In genomic region chr1:223520200-223520599, GRCh38 we compare ENCODE assay signal across 6 cellular contexts.
"Had no signal": no experiment of that assay in that cellular context is flagged by ENCODE, and none has a peak within 500 bp of the region (broad histone marks: within the 10 kb centered on the region; RNA-seq: fewer than 3 reads in every experiment).

No MANE protein-coding gene starts in this region.

- H3K27ac ChIP-seq: HL-60, KMS-11 had no signal

- H3K4me3 ChIP-seq: K562 had no signal

- DNase-seq: IMR-90, KBM-7, KG1 had no signal
